ENCODE assay signal across 28 cellular contexts in genomic region chr4:150476776-150477175, GRCh38.
"Had no signal": no experiment of that assay in that cellular context is flagged by ENCODE, and none has a peak within 500 bp of the region (broad histone marks: within the 10 kb centered on the region; RNA-seq: fewer than 3 reads in every experiment).

No MANE protein-coding gene starts in this region.

- H3K27me3 ChIP-seq: adrenal gland, gastroesophageal sphincter, hepatocyte, neutrophil, ovary, sigmoid colon, uterus had no signal

- H3K9me3 ChIP-seq: adrenal gland, gastroesophageal sphincter, mucosa of descending colon, neutrophil, ovary, prostate gland, sigmoid colon, uterus had no signal

- H3K4me3 ChIP-seq: adrenal gland, gastroesophageal sphincter, hepatocyte, mucosa of descending colon, ovary, prostate gland, sigmoid colon, uterus had no signal

- DNase-seq: activated CD4-positive, alpha-beta T cell treated with anti-CD3 and anti-CD28 coated beads for 4 hours; activated CD4-positive, alpha-beta T cell treated with anti-CD3 and anti-CD28 coated beads, Interleukin-2, amount 50 U/mL, for 4 hours; activated effector memory CD4-positive, alpha-beta T cell treated with anti-CD3 and anti-CD28 coated beads, Interleukin-2, amount 50 U/mL, for 16 hours; activated naive CD4-positive, alpha-beta T cell treated with anti-CD3 and anti-CD28 coated beads for 36 hours; activated naive CD8-positive, alpha-beta T cell treated with anti-CD3 and anti-CD28 coated beads for 36 hours; adrenal gland; aorta; caudate nucleus; cortex of kidney; endodermal cell; erythroblast; kidney; mesenchymal stem cell; mucosa of descending colon; nephron progenitor cell; ovary; retina; sigmoid colon; small intestine; stimulated activated CD4-positive, alpha-beta T cell treated with anti-CD3 and anti-CD28 coated beads, Interleukin-4, amount 100 ng/mL, for 24 hours; stimulated activated naive CD8-positive, alpha-beta T cell treated with anti-CD3 and anti-CD28 coated beads, Interleukin-15, amount 100 ng/mL, for 72 hours; substantia nigra; uterus had no signal

- H3K36me3 ChIP-seq: adrenal gland, gastroesophageal sphincter, neutrophil, ovary, prostate gland, uterus had no signal

- H3K27ac ChIP-seq: adrenal gland, gastroesophageal sphincter, hepatocyte, neutrophil, ovary, prostate gland, sigmoid colon, uterus, VCaP had no signal

- H3K4me2 ChIP-seq: hepatocyte had no signal

- FAIRE-seq: kidney, small intestine had no signal

- H3K4me1 ChIP-seq: adrenal gland, gastroesophageal sphincter, prostate gland, sigmoid colon, uterus had no signal
